In the genomic region with DNA sequence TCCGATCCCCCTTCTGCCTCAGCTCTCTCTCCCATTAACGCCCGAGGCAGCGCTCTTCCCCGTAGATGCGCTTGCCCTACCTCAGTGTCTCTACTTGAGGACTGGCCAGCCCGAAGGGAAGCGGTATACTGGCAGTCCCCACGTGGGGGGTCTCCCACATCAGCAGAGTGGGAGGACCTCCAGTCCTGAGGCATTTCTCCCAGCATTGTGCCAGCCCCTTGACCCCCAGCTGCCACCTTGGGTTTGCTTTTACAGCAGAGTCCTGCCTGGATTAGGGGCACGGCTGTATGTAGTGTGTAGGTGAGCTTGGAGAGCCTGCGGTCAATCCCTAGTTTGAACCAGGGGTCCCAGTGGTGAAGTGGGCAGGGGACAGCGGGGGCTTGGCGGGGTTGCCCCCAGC, we compare ENCODE assay signal across 8 cellular contexts. TPM values are rescaled to one million over a fixed set of nuclear protein-coding genes. Genes with fewer than 3 reads are reported as not detected.
DNase-seq lines count a peak whose midpoint lies in the region; ATAC-seq and TF ChIP-seq lines count a peak whose summit lies in the region.
"Had no signal": no experiment of that assay in that cellular context is flagged by ENCODE, and none has a peak within 500 bp of the region (broad histone marks: within the 10 kb centered on the region; RNA-seq: fewer than 3 reads in every experiment).

No MANE protein-coding gene starts in this region.

- H3K4me1 ChIP-seq in HEK293 (ENCODE audit: control insufficient read depth, insufficient read depth, low read length) (0 out of 2 replicates have a peak, but pooled peaks cover 3% of the 10 kb centered on the region), iPS-18a (ENCODE audit: control insufficient read depth, low read depth, low read length) (peaks cover 20% of the 10 kb centered on the region)

- no peaks in the 10 kb centered on the region for H3K9me3 Mint-ChIP-seq in activated CD8-positive, alpha-beta T cell treated with anti-CD3 and anti-CD28 coated beads, Interleukin-2, amount 10 ng/mL, durations not matched to agents 7 days and 5 days (ENCODE audit: insufficient read depth)
- H3K9me3 Mint-ChIP-seq in stimulated activated effector memory CD8-positive, alpha-beta T cell treated with anti-CD3 and anti-CD28 coated beads, Interleukin-12 subunit alpha, Interleukin-12 subunit beta, amount 100 ng/mL, for 72 hours = no peaks in the 10 kb centered on the region

- H3K27me3 Mint-ChIP-seq in activated CD8-positive, alpha-beta T cell treated with anti-CD3 and anti-CD28 coated beads, Interleukin-2, amount 10 ng/mL, durations not matched to agents 7 days and 5 days (ENCODE audit: low read depth) = peaks cover 38% of the 10 kb centered on the region

- ATAC-seq in activated CD8-positive, alpha-beta T cell treated with anti-CD3 and anti-CD28 coated beads, Interleukin-2, amount 10 ng/mL, durations not matched to agents 7 days and 5 days = no peak
- ATAC-seq in stimulated activated effector memory CD8-positive, alpha-beta T cell treated with anti-CD3 and anti-CD28 coated beads, Interleukin-12 subunit alpha, Interleukin-12 subunit beta, amount 100 ng/mL, for 72 hours = no peak
- no peak for ATAC-seq in activated CD4-positive, CD25-positive, alpha-beta regulatory T cell treated with anti-CD3 and anti-CD28 coated beads, Interleukin-2, amount 50 U/mL, for 24 hours
- no peak for ATAC-seq in GM21529 (IDR thresholded peaks at IDR 0.05; ENCODE audit: unreplicated experiment)

- POLR2A ChIA-PET in HEK293 (lab: Yijun Ruan, JAX) = no interaction called here
- POLR2A ChIA-PET in activated CD8-positive, alpha-beta T cell treated with anti-CD3 and anti-CD28 coated beads, Interleukin-2, amount 10 ng/mL, durations not matched to agents 7 days and 5 days (lab: Charles Lee) = interaction anchor here (1.1 to 1.4 kb wide), 2 partner anchors 9 to 17 kb away, joined by 4 read pairs; no protein-coding TSS in a partner anchor

- H3K27ac Mint-ChIP-seq in activated CD8-positive, alpha-beta T cell treated with anti-CD3 and anti-CD28 coated beads, Interleukin-2, amount 10 ng/mL, durations not matched to agents 7 days and 5 days = no peak overlapping the region
- no peak overlapping the region for H3K27ac Mint-ChIP-seq in stimulated activated effector memory CD8-positive, alpha-beta T cell treated with anti-CD3 and anti-CD28 coated beads, Interleukin-12 subunit alpha, Interleukin-12 subunit beta, amount 100 ng/mL, for 72 hours

- H3K9ac ChIP-seq in iPS-18a (ENCODE audit: low read length) = peak overlapping the region; percentile 6

- CTCF ChIA-PET in HEK293 (lab: Yijun Ruan, JAX) = interaction anchor here (0.6 to 0.7 kb wide), 2 partner anchors 33 to 91 kb away, joined by 3 read pairs; no protein-coding TSS in a partner anchor
- CTCF ChIA-PET in activated CD8-positive, alpha-beta T cell treated with anti-CD3 and anti-CD28 coated beads, Interleukin-2, amount 10 ng/mL, durations not matched to agents 7 days and 5 days (lab: Charles Lee) = interaction anchor here (1.6 kb wide), 1 partner anchor 36 kb away, joined by 4 read pairs; no protein-coding TSS in a partner anchor

- H3K9me3 ChIP-seq in HEK293 (ENCODE audit: control insufficient read depth, insufficient read depth, low read depth, low read length) (no peaks in the 10 kb centered on the region), iPS-18a (ENCODE audit: control insufficient read depth, low read depth, low read length) (no peaks in the 10 kb centered on the region)

- no peak for TF ChIP-seq CTCF in HEK293 (tag by site-specific recombination; IDR thresholded peaks at IDR 0.05)

- H3K36me3 ChIP-seq in HEK293 (ENCODE audit: control insufficient read depth in 2 of 2, insufficient read depth in 1 of 2, low read length in 2 of 2) (peaks cover 0 to 15% of the 10 kb centered on the region in 2 experiments; a peak in 1 of 3 replicates), iPS-18a (ENCODE audit: control insufficient read depth, low read depth, low read length) (peaks cover 4% of the 10 kb centered on the region)

- no peaks in the 10 kb centered on the region for H3K36me3 Mint-ChIP-seq in activated CD8-positive, alpha-beta T cell treated with anti-CD3 and anti-CD28 coated beads, Interleukin-2, amount 10 ng/mL, durations not matched to agents 7 days and 5 days (ENCODE audit: low read depth)
- H3K36me3 Mint-ChIP-seq in stimulated activated effector memory CD8-positive, alpha-beta T cell treated with anti-CD3 and anti-CD28 coated beads, Interleukin-12 subunit alpha, Interleukin-12 subunit beta, amount 100 ng/mL, for 72 hours = no peaks in the 10 kb centered on the region

- peaks cover 31% of the 10 kb centered on the region for H3K27me3 ChIP-seq in iPS-18a (ENCODE audit: control insufficient read depth, insufficient read depth, low read length)

- H3K4me3 ChIP-seq in HEK293 (ENCODE audit: low read depth, low read length) (peak overlapping the region; percentile 42), iPS-18a (ENCODE audit: low read length) (peak overlapping the region; percentile 68)

- peaks cover 5% of the 10 kb centered on the region for H3K4me1 Mint-ChIP-seq in activated CD8-positive, alpha-beta T cell treated with anti-CD3 and anti-CD28 coated beads, Interleukin-2, amount 10 ng/mL, durations not matched to agents 7 days and 5 days (ENCODE audit: low read depth)
- peaks cover 17% of the 10 kb centered on the region for H3K4me1 Mint-ChIP-seq in stimulated activated effector memory CD8-positive, alpha-beta T cell treated with anti-CD3 and anti-CD28 coated beads, Interleukin-12 subunit alpha, Interleukin-12 subunit beta, amount 100 ng/mL, for 72 hours

- peak overlapping the region; percentile 56 for H3K4me3 Mint-ChIP-seq in activated CD8-positive, alpha-beta T cell treated with anti-CD3 and anti-CD28 coated beads, Interleukin-2, amount 10 ng/mL, durations not matched to agents 7 days and 5 days
- peak overlapping the region; percentile 67 for H3K4me3 Mint-ChIP-seq in stimulated activated effector memory CD8-positive, alpha-beta T cell treated with anti-CD3 and anti-CD28 coated beads, Interleukin-12 subunit alpha, Interleukin-12 subunit beta, amount 100 ng/mL, for 72 hours

- H3K27ac ChIP-seq in HEK293 (ENCODE audit: extremely low read depth, low read depth, low read length) (no peak overlapping the region), iPS-18a (ENCODE audit: low read length) (no peak overlapping the region)

- DNase-seq in activated CD8-positive, alpha-beta T cell treated with anti-CD3 and anti-CD28 coated beads, Interleukin-2, amount 10 ng/mL, durations not matched to agents 7 days and 5 days = no peak
- DNase-seq in stimulated activated effector memory CD8-positive, alpha-beta T cell treated with anti-CD3 and anti-CD28 coated beads, Interleukin-12 subunit alpha, Interleukin-12 subunit beta, amount 100 ng/mL, for 72 hours (ENCODE audit: low spot score in 2 of 2) = no peak
- no peak for DNase-seq in NOMO-1 (lab: John Stamatoyannopoulos, UW; ENCODE audit: unreplicated experiment in 2 of 2)
- DNase-seq: SHP77 treated with DMSO at 0.1 percent for 48 hours had no signal

TF ChIP-seq in HEK293, 187 proteins besides CTCF, POLR2A, EP300 and RAD21 (continues in another document):
- TF ChIP-seq RBAK (tag by site-specific recombination; IDR thresholded peaks at IDR 0.05) (no peak), HOXD13 (CRISPR knock-in tag; IDR thresholded peaks at IDR 0.05; ENCODE audit: borderline replicate concordance) (no peak), ZNF24 (tag by site-specific recombination; IDR thresholded peaks at IDR 0.05) (no peak), ZNF248 (tag by site-specific recombination; IDR thresholded peaks at IDR 0.05) (no peak), ZNF184 (tag by site-specific recombination; IDR thresholded peaks at IDR 0.05) (no peak), KLF9 (tag by site-specific recombination; IDR thresholded peaks at IDR 0.05; ENCODE audit: low read depth) (no peak), ZNF155 (tag by site-specific recombination; IDR thresholded peaks at IDR 0.05) (no peak), KLF1 (tag by site-specific recombination; IDR thresholded peaks at IDR 0.05) (no peak), ZNF747 (tag by site-specific recombination; IDR thresholded peaks at IDR 0.05) (no peak), ZNF571 (tag by site-specific recombination; IDR thresholded peaks at IDR 0.05) (no peak), ZNF48 (tag by site-specific recombination; IDR thresholded peaks at IDR 0.05) (no peak), ZNF223 (tag by site-specific recombination; IDR thresholded peaks at IDR 0.05) (no peak), REPIN1 (tag by site-specific recombination; IDR thresholded peaks at IDR 0.05; ENCODE audit: low read depth) (no peak), ZNF660 (tag by site-specific recombination; IDR thresholded peaks at IDR 0.05) (no peak), ZNF266 (tag by site-specific recombination; IDR thresholded peaks at IDR 0.05; ENCODE audit: low read depth) (no peak), ZNF548 (tag by site-specific recombination; IDR thresholded peaks at IDR 0.05) (no peak)
- TF ChIP-seq, protein P1, sequence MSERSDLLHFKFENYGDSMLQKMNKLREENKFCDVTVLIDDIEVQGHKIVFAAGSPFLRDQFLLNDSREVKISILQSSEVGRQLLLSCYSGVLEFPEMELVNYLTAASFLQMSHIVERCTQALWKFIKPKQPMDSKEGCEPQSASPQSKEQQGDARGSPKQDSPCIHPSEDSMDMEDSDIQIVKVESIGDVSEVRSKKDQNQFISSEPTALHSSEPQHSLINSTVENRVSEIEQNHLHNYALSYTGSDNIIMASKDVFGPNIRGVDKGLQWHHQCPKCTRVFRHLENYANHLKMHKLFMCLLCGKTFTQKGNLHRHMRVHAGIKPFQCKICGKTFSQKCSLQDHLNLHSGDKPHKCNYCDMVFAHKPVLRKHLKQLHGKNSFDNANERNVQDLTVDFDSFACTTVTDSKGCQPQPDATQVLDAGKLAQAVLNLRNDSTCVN (tag by site-specific recombination; optimal IDR thresholded peaks at IDR 0.05) = no peak

RNA-seq across cellular contexts. Expression of a gene that starts 0.8 kb away (rescaled TPM):
- not detected for total RNA-seq in activated CD8-positive, alpha-beta T cell treated with anti-CD3 and anti-CD28 coated beads, Interleukin-2, amount 10 ng/mL, durations not matched to agents 7 days and 5 days

RNA-seq across cellular contexts. Expression of a gene that starts 35.5 kb away (rescaled TPM):
- not detected for total RNA-seq in activated CD8-positive, alpha-beta T cell treated with anti-CD3 and anti-CD28 coated beads, Interleukin-2, amount 10 ng/mL, durations not matched to agents 7 days and 5 days

RNA-seq across cellular contexts. Expression of a gene that starts 49.2 kb away (rescaled TPM):
- total RNA-seq in activated CD8-positive, alpha-beta T cell treated with anti-CD3 and anti-CD28 coated beads, Interleukin-2, amount 10 ng/mL, durations not matched to agents 7 days and 5 days = not detected
